8 cellular contexts compared by ENCODE assay signal in genomic region chr10:33509231-33509871, GRCh38.
A peak's percentile ranks its signal among the peaks of the same experiment; 100 is the strongest.
DNase-seq lines count a peak whose midpoint lies in the region; ATAC-seq and TF ChIP-seq lines count a peak whose summit lies in the region.

No MANE protein-coding gene starts in this region.

- CTCF ChIA-PET in CD4-positive, alpha-beta T cell (lab: Charles Lee), result no interaction called here

- no peak for TF ChIP-seq CTCF in AG09319 (IDR thresholded peaks at IDR 0.05; ENCODE audit: low read depth, low read length)
- no peak for TF ChIP-seq CTCF in CD4-positive, alpha-beta T cell (IDR thresholded peaks at IDR 0.05)

- no peak overlapping the region for H2BK12ac ChIP-seq in mesenchymal stem cell (ENCODE audit: low read length in 2 of 2)

- H3K79me1 ChIP-seq in mesenchymal stem cell (replicated peaks; ENCODE audit: low read length, poor library complexity, severe bottlenecking), result no peaks in the 10 kb centered on the region

- H2AK5ac ChIP-seq in mesenchymal stem cell (ENCODE audit: low read length, severe bottlenecking), result no peak overlapping the region

- H4K91ac ChIP-seq in mesenchymal stem cell (ENCODE audit: low read length), result no peak overlapping the region

- H2BK15ac ChIP-seq in mesenchymal stem cell (ENCODE audit: low read depth, poor library complexity, severe bottlenecking), result no peak overlapping the region

- H3K4me3 Mint-ChIP-seq in CD4-positive, alpha-beta T cell, result no peak overlapping the region

- peaks cover 3% of the 10 kb centered on the region for H3K4me1 ChIP-seq in mesenchymal stem cell (ENCODE audit: control insufficient read depth, insufficient read depth, low read depth, low read length)

- intact Hi-C loops in CD4-positive, alpha-beta T cell (cut with DNase I, micrococcal nuclease), result no loop called here

- 0% methylated on average over 3 of the region's 7 CpGs for WGBS in mesenchymal stem cell

- no peak overlapping the region for H2BK5ac ChIP-seq in mesenchymal stem cell (ENCODE audit: low read depth, low read length, poor library complexity, severe bottlenecking)

- H3K9ac ChIP-seq in mesenchymal stem cell (ENCODE audit: low read length), result peak overlapping the region; percentile 79

- no peak overlapping the region for H2BK120ac ChIP-seq in mesenchymal stem cell (ENCODE audit: low read depth, low read length)

- POLR2A ChIA-PET in CD4-positive, alpha-beta T cell (lab: Charles Lee), result interaction anchor here (0.7 kb wide), 1 partner anchor 307 kb away, joined by 3 read pairs; no protein-coding TSS in a partner anchor

- no peaks in the 10 kb centered on the region for H3K9me3 ChIP-seq in mesenchymal stem cell (ENCODE audit: control insufficient read depth, low read length)
- H3K9me3 ChIP-seq in CD4-positive, alpha-beta T cell (ENCODE audit: control insufficient read depth, low read length), result no peaks in the 10 kb centered on the region

- DNase-seq in AG09319 (ENCODE audit: extremely low read depth, low read depth), result peak; percentile 36
- DNase-seq in NCI-H526 (lab: John Stamatoyannopoulos, UW), result peak; percentile 44
- DNase-seq in brain pericyte (ENCODE audit: low read depth, low spot score), result peak; percentile 72
- peak; percentile 92 for DNase-seq in mesenchymal stem cell
- no peak for DNase-seq in CD4-positive, alpha-beta T cell
- no peak for DNase-seq in GF-D8 (lab: John Stamatoyannopoulos, UW)

- H3K27me3 ChIP-seq in mesenchymal stem cell (ENCODE audit: control insufficient read depth in 1 of 2, insufficient read depth in 1 of 2, low read length in 2 of 2), result no peaks in the 10 kb centered on the region
- no peaks in the 10 kb centered on the region for H3K27me3 ChIP-seq in CD4-positive, alpha-beta T cell (ENCODE audit: control insufficient read depth, insufficient read depth, low read length)

- no peak overlapping the region for H3K4me3 ChIP-seq in mesenchymal stem cell (ENCODE audit: insufficient read depth in 1 of 2, low read depth in 1 of 2, low read length in 2 of 2)

- H3K36me3 ChIP-seq in mesenchymal stem cell (ENCODE audit: control insufficient read depth in 1 of 2, insufficient read depth in 2 of 2, low read depth in 1 of 2, low read length in 2 of 2), result no peaks in the 10 kb centered on the region

- peaks cover 24% of the 10 kb centered on the region for H3K27me3 Mint-ChIP-seq in CD4-positive, alpha-beta T cell

- H3K4me1 Mint-ChIP-seq in CD4-positive, alpha-beta T cell (ENCODE audit: low read depth), result no peaks in the 10 kb centered on the region

- no peaks in the 10 kb centered on the region for H3K9me3 Mint-ChIP-seq in CD4-positive, alpha-beta T cell

- no peak overlapping the region for H3K4ac ChIP-seq in mesenchymal stem cell (ENCODE audit: low read depth in 1 of 2, low read length in 2 of 2)

- H3K23ac ChIP-seq in mesenchymal stem cell (ENCODE audit: low read length in 2 of 2), result no peak overlapping the region

- no peak overlapping the region for H4K8ac ChIP-seq in mesenchymal stem cell (ENCODE audit: low read length)

- H2AFZ ChIP-seq in mesenchymal stem cell (ENCODE audit: low read depth, low read length), result no peak overlapping the region

- no peak overlapping the region for H3K18ac ChIP-seq in mesenchymal stem cell (ENCODE audit: low read depth in 1 of 2, low read length in 2 of 2)

- H3K4me2 ChIP-seq in mesenchymal stem cell (ENCODE audit: low read length, poor library complexity, severe bottlenecking), result no peak overlapping the region

- H3K27ac Mint-ChIP-seq in CD4-positive, alpha-beta T cell, result no peak overlapping the region

- peak; percentile 82 for ATAC-seq in GM18511 (IDR thresholded peaks at IDR 0.05; ENCODE audit: unreplicated experiment)
- ATAC-seq in HG03064 (IDR thresholded peaks at IDR 0.05; ENCODE audit: low read depth, unreplicated experiment), result peak; percentile 66
- ATAC-seq in CD4-positive, alpha-beta T cell (ENCODE audit: poor library complexity), result no peak

- H3K14ac ChIP-seq in mesenchymal stem cell (ENCODE audit: low read length in 2 of 2), result no peak overlapping the region

- no peaks in the 10 kb centered on the region for H3K36me3 Mint-ChIP-seq in CD4-positive, alpha-beta T cell (ENCODE audit: low read depth)

- H3K27ac ChIP-seq in mesenchymal stem cell (ENCODE audit: low read length, poor library complexity, severe bottlenecking), result peak overlapping the region; percentile 43
- H3K27ac ChIP-seq in CD4-positive, alpha-beta T cell (ENCODE audit: low read depth, low read length), result no peak overlapping the region

Comparison
In these comparisons a context has a peak if more than half of its experiments do, and no peak if none do; other contexts are left out.
1. DNase-seq: peak in AG09319 (single experiment), NCI-H526 (2 of 2), brain pericyte (single experiment) and mesenchymal stem cell (single experiment); none in CD4-positive, alpha-beta T cell (0 of 10) and GF-D8 (single experiment).